1 cellular context compared by ENCODE assay signal in genomic region chr6:146546440-146546839, GRCh38.
TF ChIP-seq lines count a peak whose summit lies in the region.

No MANE protein-coding gene starts in this region.

TF ChIP-seq in HepG2, 621 proteins besides CTCF, POLR2A, EP300 and RAD21 (continued from another document):
- TF ChIP-seq RNF219 (CRISPR knock-in tag; IDR thresholded peaks at IDR 0.05): no peak
